Comparison of ENCODE assay signal across 13 cellular contexts in the genomic region with DNA sequence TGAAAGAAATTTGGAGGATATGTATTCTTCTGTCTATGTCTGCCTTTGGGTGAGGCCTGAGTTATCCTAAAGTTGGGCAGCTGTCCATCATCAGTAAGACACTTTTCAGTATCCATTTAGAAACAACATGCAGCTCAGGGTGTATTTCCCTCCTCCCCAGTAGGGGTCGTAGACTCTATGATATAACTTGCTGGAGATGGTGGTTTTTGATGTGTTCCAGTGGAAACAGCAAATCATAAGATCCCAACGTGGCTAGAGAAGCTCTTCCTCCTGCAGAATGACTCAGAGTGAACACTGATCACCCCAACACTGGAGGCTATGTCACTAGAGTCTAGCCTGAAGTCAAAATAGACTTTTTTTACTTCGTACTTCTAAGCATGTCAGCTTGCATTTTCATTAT.
DNase-seq lines count a peak whose midpoint lies in the region; FAIRE-seq and TF ChIP-seq lines count a peak whose summit lies in the region.
"Had no signal": no experiment of that assay in that cellular context is flagged by ENCODE, and none has a peak within 500 bp of the region (broad histone marks: within the 10 kb centered on the region; RNA-seq: fewer than 3 reads in every experiment).

No MANE protein-coding gene starts in this region.

- H2AFZ ChIP-seq in Loucy (ENCODE audit: low read length): peak overlapping the region; percentile 25; the same call in 1 of the 2 replicates
- H2AFZ ChIP-seq in parathyroid adenoma: no peak overlapping the region

- peak; percentile 46 for DNase-seq in NCI-H82 (lab: John Stamatoyannopoulos, UW)
- DNase-seq in NCI-H82 treated with DMSO at 0.1 percent for 48 hours (lab: John Stamatoyannopoulos, UW; ENCODE audit: unreplicated experiment): no peak
- DNase-seq in WERI-Rb-1: no peak
- DNase-seq in H54 (ENCODE audit: insufficient read length, low spot score): no peak
- no peak for DNase-seq in A172 (ENCODE audit: low spot score)
- no peak for DNase-seq in activated T-cell treated with anti-CD3 and anti-CD28 coated beads, Interleukin-2, amount 50 U/mL, for 24 hours
- DNase-seq: activated T-cell treated with anti-CD3 and anti-CD28 coated beads, Interleukin-2, amount 50 U/mL, for 48 hours; NCI-H2081; occipital lobe; T1000 had no signal

- H3K4me1 ChIP-seq in Loucy (ENCODE audit: insufficient read depth, low read length, poor library complexity, severe bottlenecking) (no peaks in the 10 kb centered on the region), parathyroid adenoma (no peaks in the 10 kb centered on the region)

- H3K4me2 ChIP-seq in Loucy (ENCODE audit: low read depth, low read length, poor library complexity, severe bottlenecking) (peak overlapping the region; percentile 12), parathyroid adenoma (ENCODE audit: low read length) (no peak overlapping the region)

- H3K4me1 Mint-ChIP-seq in activated T-cell treated with anti-CD3 and anti-CD28 coated beads, Interleukin-2, amount 50 U/mL, for 24 hours (ENCODE audit: low read depth): no peaks in the 10 kb centered on the region

- no peaks in the 10 kb centered on the region for H3K27me3 Mint-ChIP-seq in activated T-cell treated with anti-CD3 and anti-CD28 coated beads, Interleukin-2, amount 50 U/mL, for 24 hours

- H3K27ac ChIP-seq in WERI-Rb-1: no peak overlapping the region
- no peak overlapping the region for H3K27ac ChIP-seq in parathyroid adenoma

- H3F3A ChIP-seq in Loucy (ENCODE audit: low read depth): no peaks in the 10 kb centered on the region

- H3K9me3 ChIP-seq in Loucy (ENCODE audit: insufficient read depth, low read depth, low read length) (no peaks in the 10 kb centered on the region), WERI-Rb-1 (ENCODE audit: severe bottlenecking) (no peaks in the 10 kb centered on the region), parathyroid adenoma (ENCODE audit: control insufficient read depth, low read length) (no peaks in the 10 kb centered on the region)

- H3K36me3 Mint-ChIP-seq in activated T-cell treated with anti-CD3 and anti-CD28 coated beads, Interleukin-2, amount 50 U/mL, for 24 hours (ENCODE audit: low read depth): no peaks in the 10 kb centered on the region

- H3K9ac ChIP-seq in Loucy (ENCODE audit: low read depth, low read length, poor library complexity, severe bottlenecking) (no peak overlapping the region), parathyroid adenoma (no peak overlapping the region)

- H3K9me3 Mint-ChIP-seq in activated T-cell treated with anti-CD3 and anti-CD28 coated beads, Interleukin-2, amount 50 U/mL, for 24 hours: no peaks in the 10 kb centered on the region

- H3K27me3 ChIP-seq in Loucy (ENCODE audit: insufficient read depth, low read length, poor library complexity, severe bottlenecking) (no peaks in the 10 kb centered on the region), WERI-Rb-1 (ENCODE audit: insufficient read depth, low read depth, severe bottlenecking) (peaks cover 12% of the 10 kb centered on the region), parathyroid adenoma (ENCODE audit: control insufficient read depth, insufficient read depth, low read length) (no peaks in the 10 kb centered on the region)

- FAIRE-seq in H54 (lab: Jason Lieb, UNC): no peak
- FAIRE-seq: colon had no signal

- no peaks in the 10 kb centered on the region for H3K9me2 ChIP-seq in Loucy (replicated peaks; ENCODE audit: low read depth, low read length)

- no peak for TF ChIP-seq POLR2A in H54 (IDR thresholded peaks at IDR 0.05; ENCODE audit: low read depth, low read length)

- H3K4me3 ChIP-seq in Loucy (ENCODE audit: low read length, poor library complexity, severe bottlenecking) (no peak overlapping the region), WERI-Rb-1 (ENCODE audit: low read depth, low read length) (no peak overlapping the region), parathyroid adenoma (ENCODE audit: low read depth, low read length) (no peak overlapping the region)

- no peaks in the 10 kb centered on the region for H3K36me3 ChIP-seq in Loucy (ENCODE audit: insufficient read depth, low read length)
- H3K36me3 ChIP-seq in WERI-Rb-1: no peaks in the 10 kb centered on the region
- H3K36me3 ChIP-seq in parathyroid adenoma (ENCODE audit: control insufficient read depth, insufficient read depth, low read length): no peaks in the 10 kb centered on the region

- H3K4me3 Mint-ChIP-seq in activated T-cell treated with anti-CD3 and anti-CD28 coated beads, Interleukin-2, amount 50 U/mL, for 24 hours: no peak overlapping the region

- H4K20me1 ChIP-seq in Loucy (ENCODE audit: insufficient read depth, low read length, poor library complexity, severe bottlenecking): no peaks in the 10 kb centered on the region

- H3K27ac Mint-ChIP-seq in activated T-cell treated with anti-CD3 and anti-CD28 coated beads, Interleukin-2, amount 50 U/mL, for 24 hours: no peak overlapping the region

- TF ChIP-seq CTCF in Loucy (conservative IDR thresholded peaks at IDR 0.05; ENCODE audit: low read length): peak; percentile 80
- TF ChIP-seq CTCF in WERI-Rb-1 (IDR thresholded peaks at IDR 0.05; ENCODE audit: low read depth, low read length): peak; percentile 38; the same call in 1 of the 2 replicates
- TF ChIP-seq CTCF in parathyroid adenoma (IDR thresholded peaks at IDR 0.05): peak; percentile 44

- H3K79me2 ChIP-seq in Loucy (ENCODE audit: insufficient read depth, low read length): no peaks in the 10 kb centered on the region
- no peaks in the 10 kb centered on the region for H3K79me2 ChIP-seq in parathyroid adenoma
